ENCODE assay signal across 8 cellular contexts in the genomic region with DNA sequence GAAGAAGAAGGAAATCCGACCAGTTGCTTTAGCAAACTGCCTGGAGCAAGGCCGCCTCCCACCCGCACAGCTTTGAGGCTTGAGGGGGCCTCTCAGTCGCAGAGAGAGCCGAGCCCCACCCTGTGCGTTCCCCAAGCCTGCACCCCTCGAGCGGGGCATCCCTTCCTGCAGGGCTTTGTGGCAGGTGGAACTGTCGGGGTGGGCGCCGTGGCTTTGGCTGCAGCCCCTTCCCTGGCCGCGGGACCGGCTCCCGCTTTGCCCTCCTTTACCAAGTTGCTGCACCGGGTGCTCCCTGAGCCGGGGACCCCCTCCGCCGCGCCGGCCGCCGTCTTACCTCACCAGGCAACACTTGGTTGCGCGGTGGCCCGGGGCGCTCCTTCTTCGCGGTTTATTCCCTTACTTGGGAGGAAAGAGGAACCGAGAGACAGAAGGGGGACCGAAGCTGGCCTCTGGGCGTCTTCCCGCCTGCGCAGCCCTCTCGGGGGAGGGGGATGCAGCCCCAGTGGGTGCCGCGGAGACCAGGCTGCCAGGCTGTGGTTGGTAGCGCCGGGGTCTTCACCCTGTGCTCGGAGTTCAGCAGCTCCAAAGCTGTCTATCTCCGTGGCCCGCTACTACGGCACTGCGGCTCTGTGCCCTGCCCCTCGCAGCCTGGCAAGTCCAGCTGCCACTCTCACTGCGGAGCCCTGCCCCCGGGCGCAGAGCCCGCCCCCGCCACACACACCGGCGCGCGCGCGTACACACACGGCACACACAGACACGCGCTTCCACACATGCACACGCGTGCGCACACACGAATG. TPM values are rescaled to one million over a fixed set of nuclear protein-coding genes. Genes with fewer than 3 reads are reported as not detected.
A peak's percentile ranks its signal among the peaks of the same experiment; 100 is the strongest.
DNase-seq lines count a peak whose midpoint lies in the region; ATAC-seq, FAIRE-seq and TF ChIP-seq lines count a peak whose summit lies in the region.

Gene DGKG, minus strand, starts transcription at position 623 of the 797 bp plus-strand sequence. CDS start 41,775 bp downstream, outside the sequence.

- peak; percentile 74 for ATAC-seq in HG02852 (IDR thresholded peaks at IDR 0.05; ENCODE audit: unreplicated experiment)

- H3K27me3 ChIP-seq in iPS-15b (ENCODE audit: control insufficient read depth, insufficient read depth, low read length) (peaks cover 74% of the 10 kb centered on the region), sigmoid colon (no peaks in the 10 kb centered on the region)

- intact Hi-C loops in sigmoid colon (cut with DNase I): loop anchor here (2.0 to 10.0 kb wide), 3 partner anchors 45 to 179 kb away; no protein-coding TSS in a partner anchor

- WGBS in sigmoid colon, 2 donors: 1 to 2% methylated on average over 63 of the region's 63 CpGs

- H3K9me3 ChIP-seq in iPS-15b (ENCODE audit: control insufficient read depth, insufficient read depth, low read length): no peaks in the 10 kb centered on the region
- no peaks in the 10 kb centered on the region for H3K9me3 ChIP-seq in sigmoid colon

- H3K36me3 ChIP-seq in iPS-15b (ENCODE audit: control insufficient read depth, insufficient read depth, low read length): no peaks in the 10 kb centered on the region
- no peaks in the 10 kb centered on the region for H3K36me3 ChIP-seq in sigmoid colon

- H3K27ac ChIP-seq in sigmoid colon: peak within 1 kb of the TSS; percentile 63 to 84 (median 72)

- TF ChIP-seq EP300 in sigmoid colon (IDR thresholded peaks at IDR 0.05): no peak

- H3K4me1 ChIP-seq in iPS-15b (ENCODE audit: control insufficient read depth, insufficient read depth, low read length) (peaks cover 3% of the 10 kb centered on the region), sigmoid colon (peaks cover 0 to 45% (median 26%) of the 10 kb centered on the region in 4 donors)

- no peak for FAIRE-seq in RCC 7860 (lab: Jason Lieb, UNC)

- DNase-seq in 8988T (peak; percentile 95), GM12865 (ENCODE audit: low read depth) (peak; percentile 33), NCI-H524 treated with DMSO at 0.1 percent for 48 hours (lab: John Stamatoyannopoulos, UW) (peak; percentile 45), amygdala (lab: John Stamatoyannopoulos, UW) (peak in 51 of 56 donors; percentile 13 to 76 (median 53)), sigmoid colon (peak; percentile 82), RCC 7860 (ENCODE audit: low spot score) (no peak)

- TF ChIP-seq POLR2A in sigmoid colon (IDR thresholded peaks at IDR 0.05): peak; percentile 52 to 78

- peak within 1 kb of the TSS; percentile 24 for H3K4me3 ChIP-seq in GM12865 (ENCODE audit: low read depth, low read length)
- H3K4me3 ChIP-seq in iPS-15b (ENCODE audit: low read depth, low read length): peak within 1 kb of the TSS; percentile 62
- H3K4me3 ChIP-seq in sigmoid colon: peak within 1 kb of the TSS; percentile 46 to 63 (median 54)

- TF ChIP-seq CTCF in GM12865 (IDR thresholded peaks at IDR 0.05; ENCODE audit: insufficient read depth, low read depth, low read length, missing control alignments) (no peak), sigmoid colon (IDR thresholded peaks at IDR 0.05) (no peak)

- no peak within 1 kb of the TSS for H3K9ac ChIP-seq in iPS-15b (ENCODE audit: low read depth, low read length)

RNA-seq across cellular contexts. Expression of gene DGKG, which starts in this region (rescaled TPM):
- 10 to 100 TPM in 3 of 4 donors, 1 to 10 TPM in 1; 6.1 to 30.7 (median 10.2) TPM for total RNA-seq in sigmoid colon
- polyA plus RNA-seq in sigmoid colon: under 1 TPM; 0.60 to 0.74 (median 0.69) TPM
